ENCODE assay signal across 7 cellular contexts in the genomic region with DNA sequence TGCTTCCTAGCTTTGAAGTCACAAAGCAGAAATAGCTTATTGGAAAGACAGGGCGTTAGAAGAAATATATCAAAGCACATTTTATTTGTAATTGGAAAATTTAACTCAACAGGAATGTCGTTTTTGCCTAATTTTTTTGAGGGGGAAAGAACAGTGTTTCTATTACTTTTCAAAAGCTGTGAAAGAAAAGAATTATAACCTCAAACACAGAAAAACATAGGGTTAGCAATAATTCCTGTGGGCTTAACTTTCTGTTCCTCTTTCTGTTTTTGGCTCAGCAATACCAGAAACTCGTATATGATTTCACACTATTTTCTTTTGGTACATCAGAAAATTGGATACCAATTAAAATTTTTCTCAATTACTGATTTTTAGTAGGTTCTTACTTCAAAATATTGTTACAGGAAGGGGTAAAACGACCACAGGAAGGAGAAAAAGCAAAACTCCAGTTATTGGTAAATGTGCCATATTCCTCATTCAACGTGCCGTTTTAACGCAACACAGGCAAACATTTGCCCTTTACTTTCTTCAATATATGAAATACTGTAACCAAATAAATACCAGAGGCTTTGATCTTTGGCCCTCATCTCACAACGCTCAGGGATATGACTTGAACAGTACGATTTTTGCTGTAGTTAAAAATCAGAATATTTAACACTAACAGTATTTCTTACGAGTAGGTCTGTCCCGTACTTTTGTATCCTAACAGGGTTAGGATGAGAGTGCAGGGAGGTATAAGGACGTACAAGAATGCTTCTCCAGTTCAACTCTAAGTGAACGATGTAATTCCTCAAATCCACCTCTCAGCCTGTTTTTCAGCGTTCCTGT. TPM values are rescaled to one million over a fixed set of nuclear protein-coding genes. Genes with fewer than 3 reads are reported as not detected.
DNase-seq lines count a peak whose midpoint lies in the region; ATAC-seq and TF ChIP-seq lines count a peak whose summit lies in the region.

No MANE protein-coding gene starts in this region.

- peak overlapping the region; percentile 97 for H2AFZ ChIP-seq in mammary epithelial cell (ENCODE audit: low read depth, low read length)

- peaks cover 0 to 3% (median 0%) of the 10 kb centered on the region in 3 donors for H3K27me3 Mint-ChIP-seq in naive B cell

- ATAC-seq in GM19025 (IDR thresholded peaks at IDR 0.05; ENCODE audit: low read depth, unreplicated experiment) (peak; percentile 0), naive B cell (ENCODE audit: low read depth in 2 of 2) (peak; percentile 14 to 15)

- peak overlapping the region; percentile 95 for H3K4me2 ChIP-seq in mammary epithelial cell (ENCODE audit: insufficient read depth, low read depth, low read length)

- DNase-seq in KG1 (lab: John Stamatoyannopoulos, UW) (peak; percentile 36), mammary epithelial cell (no peak), naive B cell (peak; percentile 59), occipital lobe (lab: John Stamatoyannopoulos, UW) (no peak), cerebellum (ENCODE audit: low spot score) (no peak)
- DNase-seq in activated effector memory CD4-positive, alpha-beta T cell treated with anti-CD3 and anti-CD28 coated beads, Interleukin-2, amount 50 U/mL, for 16 hours, result no peak

- no peaks in the 10 kb centered on the region for H3K36me3 Mint-ChIP-seq in naive B cell

- BruUV-seq in mammary epithelial cell (replicated peaks; lab: Mats Ljungman, UMichigan), result no TSS peak

- WGBS in mammary epithelial cell (ENCODE audit: low coverage, missing lambda C conversion rate), result 16% methylated on average over 13 of the region's 14 CpGs

- H3K9me3 Mint-ChIP-seq in naive B cell, result peaks cover 0 to 4% (median under 1%) of the 10 kb centered on the region in 7 donors

- H3K4me3 Mint-ChIP-seq in naive B cell, result peak overlapping the region; percentile 90 to 98 (median 96)

- H3K4me1 ChIP-seq in mammary epithelial cell (ENCODE audit: insufficient read depth, low read length), result peaks cover 33% of the 10 kb centered on the region

- intact Hi-C loops in mammary epithelial cell (cut with micrococcal nuclease), result loop anchor here (1.0 to 5.0 kb wide), 3 partner anchors 52 to 312 kb away; no protein-coding TSS in a partner anchor

- in situ Hi-C loops in mammary epithelial cell (cut with MboI; ENCODE audit: low sequenced_read_pairs in 2 of 2), result no loop called here

- H3K9ac ChIP-seq in mammary epithelial cell (ENCODE audit: insufficient read depth, low read length), result no peak overlapping the region

- CTCF ChIA-PET in mammary epithelial cell (lab: Charles Lee; ENCODE audit: low non-redundant PET), result no interaction called here

- H3K4me1 Mint-ChIP-seq in naive B cell, result peaks cover 32 to 46% (median 43%) of the 10 kb centered on the region in 3 donors

- no peak for TF ChIP-seq CTCF in mammary epithelial cell (conservative IDR thresholded peaks at IDR 0.05 in 1 of 2, IDR thresholded peaks at IDR 0.05 in 1 of 2; ENCODE audit: extremely low read depth in 1 of 2, insufficient read depth in 1 of 2, low read depth in 1 of 2, low read length in 2 of 2)

- no peaks in the 10 kb centered on the region for H3K79me2 ChIP-seq in mammary epithelial cell (ENCODE audit: insufficient read depth, low read length)

- H3K27me3 ChIP-seq in mammary epithelial cell (ENCODE audit: insufficient read depth, low read length), result no peaks in the 10 kb centered on the region

- peak overlapping the region; percentile 60 to 74 (median 68) for H3K4me3 ChIP-seq in mammary epithelial cell (replicated peaks in 1 of 3; ENCODE audit: insufficient read depth in 1 of 3, low read depth in 2 of 3, low read length in 3 of 3)

- H3K9me3 ChIP-seq in mammary epithelial cell (replicated peaks; ENCODE audit: insufficient read depth, low read length), result no peaks in the 10 kb centered on the region

- H4K20me1 ChIP-seq in mammary epithelial cell (ENCODE audit: insufficient read depth, low read length), result no peaks in the 10 kb centered on the region

- dilution Hi-C loops in mammary epithelial cell (cut with HindIII; ENCODE audit: low sequenced_read_pairs), result no loop called here

- H3K27ac Mint-ChIP-seq in naive B cell, result peak overlapping the region; percentile 98 to 100 (median 100)

- H3K27ac ChIP-seq in mammary epithelial cell (ENCODE audit: insufficient read depth, low read depth, low read length), result no peak overlapping the region

- H3K36me3 ChIP-seq in mammary epithelial cell (ENCODE audit: insufficient read depth, low read length), result no peaks in the 10 kb centered on the region

RNA-seq across cellular contexts. Expression of a gene that starts 1.3 kb away (rescaled TPM):
- not detected for total RNA-seq in mammary epithelial cell
- polyA plus RNA-seq in mammary epithelial cell, result not detected
- polyA minus RNA-seq in mammary epithelial cell, result not detected
- polyA plus RNA-seq in naive B cell (ENCODE audit: low read depth in 6 of 6), result not detected
- not detected for total RNA-seq in occipital lobe
- total RNA-seq in cerebellum, result not detected

RNA-seq across cellular contexts. Expression of a gene that starts 2.5 kb away (rescaled TPM):
- not detected for total RNA-seq in mammary epithelial cell
- not detected for polyA plus RNA-seq in mammary epithelial cell
- not detected for polyA minus RNA-seq in mammary epithelial cell
- not detected for polyA plus RNA-seq in naive B cell (ENCODE audit: low read depth in 6 of 6)
- not detected for total RNA-seq in occipital lobe
- total RNA-seq in cerebellum, result not detected

Comparison
In these comparisons a context has a peak if more than half of its experiments do, and no peak if none do; other contexts are left out.
1. DNase-seq: peak in KG1 (single experiment) and naive B cell (single experiment); none in mammary epithelial cell (single experiment), occipital lobe (single experiment), activated effector memory CD4-positive, alpha-beta T cell treated with anti-CD3 and anti-CD28 coated beads, Interleukin-2, amount 50 U/mL, for 16 hours (single experiment) and cerebellum (single experiment).